ENCODE assay signal across 25 cellular contexts in genomic region chr12:3613641-3614180, GRCh38.
"Had no signal": no experiment of that assay in that cellular context is flagged by ENCODE, and none has a peak within 500 bp of the region (broad histone marks: within the 10 kb centered on the region; RNA-seq: fewer than 3 reads in every experiment).

No MANE protein-coding gene starts in this region.

- H3K9me3 ChIP-seq: adrenal gland, SJCRH30 had no signal

- ATAC-seq: activated CD8-positive, alpha-beta T cell treated with anti-CD3 and anti-CD28 coated beads, Interleukin-2, amount 10 ng/mL, durations not matched to agents 7 days and 5 days; activated naive CD4-positive, alpha-beta T cell treated with anti-CD3 and anti-CD28 coated beads, Interleukin-2, amount 50 U/mL, for 72 hours; Panc1 had no signal

- H3K27ac Mint-ChIP-seq: activated CD4-positive, alpha-beta T cell treated with anti-CD3 and anti-CD28 coated beads, Interleukin-2, amount 10 ng/mL, durations not matched to agents 24 days and 14 days; activated naive CD4-positive, alpha-beta T cell treated with anti-CD3 and anti-CD28 coated beads for 36 hours; activated T-cell treated with anti-CD3 and anti-CD28 coated beads, Interleukin-2, amount 50 U/mL, for 24 hours; activated T-helper 1 cell treated with anti-CD3 and anti-CD28 coated beads, Interleukin-12 subunit alpha, Interleukin-12 subunit beta, Interleukin-2, Interleukin-4 antibody, amounts not matched to agents 30 ng/mL and 10 ng/mL and 1 ng/mL, durations not matched to agents 14 hours and 24 hours and 36 hours; T-helper 2 cell treated with Interferon-gamma antibody and Interleukin-4, amounts not matched to agents 5 μg/mL and 100 μg/mL, for 36 hours had no signal

- H3K9ac ChIP-seq: KMS-11 had no signal

- H3K4me3 ChIP-seq: adrenal gland, SJCRH30, SK-N-MC had no signal

- H3K36me3 ChIP-seq: adrenal gland, SJCRH30 had no signal

- H3K27ac ChIP-seq: adrenal gland, KMS-11, SJCRH30, SK-N-MC had no signal

- H3K27me3 ChIP-seq: adrenal gland, SJCRH30 had no signal

- DNase-seq: activated CD4-positive, alpha-beta T cell treated with anti-CD3 and anti-CD28 coated beads, Interleukin-2, amount 10 ng/mL, durations not matched to agents 24 days and 14 days; activated CD4-positive, alpha-beta T cell treated with anti-CD3 and anti-CD28 coated beads, Interleukin-2, amount 50 U/mL, for 48 hours; activated CD8-positive, alpha-beta T cell treated with anti-CD3 and anti-CD28 coated beads, Interleukin-2, amount 10 ng/mL, durations not matched to agents 7 days and 5 days; activated gamma-delta T cell treated with Interleukin-2 at 50 U/mL for 16 hours; activated naive CD4-positive, alpha-beta T cell treated with anti-CD3 and anti-CD28 coated beads for 36 hours; activated T-cell treated with anti-CD3 and anti-CD28 coated beads, Interleukin-2, amount 50 U/mL, for 24 hours; adrenal gland; MM.1S; MV-4-11; NCI-H1092; NCI-H1436 treated with DMSO at 0.1 percent for 48 hours; NCI-H1694 treated with DMSO at 0.1 percent for 48 hours; NCI-H2029; NCI-H345; NCI-H524 treated with DMSO at 0.1 percent for 48 hours; SHP77; SJCRH30 had no signal

- H3K4me3 Mint-ChIP-seq: activated CD4-positive, alpha-beta T cell treated with anti-CD3 and anti-CD28 coated beads, Interleukin-2, amount 10 ng/mL, durations not matched to agents 24 days and 14 days; activated CD8-positive, alpha-beta T cell treated with anti-CD3 and anti-CD28 coated beads, Interleukin-2, amount 10 ng/mL, durations not matched to agents 7 days and 5 days; activated naive CD4-positive, alpha-beta T cell treated with anti-CD3 and anti-CD28 coated beads for 36 hours; activated T-cell treated with anti-CD3 and anti-CD28 coated beads, Interleukin-2, amount 50 U/mL, for 24 hours; activated T-helper 1 cell treated with anti-CD3 and anti-CD28 coated beads, Interleukin-12 subunit alpha, Interleukin-12 subunit beta, Interleukin-2, Interleukin-4 antibody, amounts not matched to agents 30 ng/mL and 10 ng/mL and 1 ng/mL, durations not matched to agents 14 hours and 24 hours and 36 hours; T-helper 2 cell treated with Interferon-gamma antibody and Interleukin-4, amounts not matched to agents 5 μg/mL and 100 μg/mL, for 36 hours had no signal

- H3K4me2 ChIP-seq: KMS-11 had no signal

- FAIRE-seq: bronchial epithelial cell, TTC549 had no signal

- H3K27me3 Mint-ChIP-seq: activated CD4-positive, alpha-beta T cell treated with anti-CD3 and anti-CD28 coated beads, Interleukin-2, amount 10 ng/mL, durations not matched to agents 24 days and 14 days; activated T-cell treated with anti-CD3 and anti-CD28 coated beads, Interleukin-2, amount 50 U/mL, for 24 hours had no signal

- H3K4me1 ChIP-seq: adrenal gland, SJCRH30 had no signal
